8 cellular contexts compared by ENCODE assay signal in the genomic region with DNA sequence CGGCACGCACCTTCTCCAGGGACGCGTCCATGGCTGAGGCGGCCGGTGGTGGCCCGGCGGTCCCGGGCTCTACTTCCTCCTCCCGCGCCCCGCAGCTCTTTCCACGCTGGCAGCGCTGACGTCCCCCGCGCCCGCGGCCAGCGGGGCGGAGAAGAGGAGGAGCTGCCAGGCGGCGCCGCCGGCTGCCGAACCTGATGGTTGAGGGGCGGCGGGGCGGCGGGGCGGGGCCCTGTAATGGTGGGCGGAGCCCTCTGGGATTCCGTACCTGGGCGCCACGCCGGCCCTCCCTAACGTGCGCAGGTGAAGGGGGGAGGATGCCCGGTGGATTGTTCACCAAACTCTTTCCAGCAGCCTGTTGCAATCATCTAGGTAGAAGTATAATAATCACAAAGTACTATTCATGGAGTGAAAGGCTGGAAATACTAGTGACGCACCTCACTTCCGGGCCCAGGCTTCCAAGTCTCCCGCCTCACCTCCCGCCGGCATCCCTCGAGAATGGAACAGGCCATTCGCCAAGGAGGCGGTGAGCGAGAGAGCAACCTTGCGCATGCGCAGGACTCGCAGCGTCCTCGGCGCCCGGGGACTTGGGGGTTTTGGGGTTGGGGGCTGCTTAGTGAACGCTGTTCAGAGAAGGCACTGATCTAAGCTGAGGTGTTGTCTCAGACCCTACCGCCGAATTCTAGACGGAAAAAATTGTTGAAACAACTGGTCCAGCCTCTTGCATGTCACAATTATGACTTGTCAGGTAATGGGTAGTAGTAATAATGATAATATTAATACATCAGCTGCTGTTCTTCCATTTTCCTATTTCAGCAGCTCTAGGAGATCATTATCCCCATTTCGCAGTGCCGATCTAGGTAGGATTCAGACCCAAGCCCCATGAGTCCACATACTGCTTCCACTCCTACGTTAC. TPM values are rescaled to one million over a fixed set of nuclear protein-coding genes. Genes with fewer than 3 reads are reported as not detected.
A peak's percentile ranks its signal among the peaks of the same experiment; 100 is the strongest.
DNase-seq lines count a peak whose midpoint lies in the region; ATAC-seq, FAIRE-seq and TF ChIP-seq lines count a peak whose summit lies in the region.
"Not testable (repeated sequence)": the region's sequence is repeated elsewhere in the genome, so short reads cannot be mapped to it uniquely, and the experiment has no call there.

No MANE protein-coding gene starts in this region.

- H3K9me3 Mint-ChIP-seq in T-helper 1 cell treated with Interleukin-12 subunit alpha and Interleukin-12 subunit beta and Interleukin-4 antibody, amounts not matched to agents 30 μg/mL and 1 μg/mL, for 36 hours = not testable (repeated sequence)

- WGBS in prostate gland = under 1% methylated on average over 33 of the region's 62 CpGs
- under 1% methylated on average over 55 of the region's 62 CpGs for WGBS in urinary bladder

- ATAC-seq in HG02970 (IDR thresholded peaks at IDR 0.05; ENCODE audit: low FRiP score, unreplicated experiment) = peak; percentile 97
- ATAC-seq in left ventricle myocardium superior = peak; percentile 97

- H3K27ac ChIP-seq in prostate gland (peak overlapping the region; percentile 88 to 91), urinary bladder (ENCODE audit: low read depth) (peak overlapping the region; percentile 78)

- H3K27me3 Mint-ChIP-seq in T-helper 1 cell treated with Interleukin-12 subunit alpha and Interleukin-12 subunit beta and Interleukin-4 antibody, amounts not matched to agents 30 μg/mL and 1 μg/mL, for 36 hours (ENCODE audit: low read depth) = not testable (repeated sequence)

- intact Hi-C loops in left ventricle myocardium superior (cut with micrococcal nuclease); prostate gland (cut with DNase I): not testable (repeated sequence)

- not testable (repeated sequence) for H3K9me3 ChIP-seq in prostate gland

- H3K36me3 Mint-ChIP-seq in T-helper 1 cell treated with Interleukin-12 subunit alpha and Interleukin-12 subunit beta and Interleukin-4 antibody, amounts not matched to agents 30 μg/mL and 1 μg/mL, for 36 hours (ENCODE audit: low read depth) = not testable (repeated sequence)

- H3K4me1 ChIP-seq in prostate gland (replicated peaks); urinary bladder (ENCODE audit: insufficient read depth): not testable (repeated sequence)

- peak; percentile 79 for FAIRE-seq in GM18507 (lab: Jason Lieb, UNC)

- not testable (repeated sequence) for H3K36me3 ChIP-seq in prostate gland; urinary bladder (ENCODE audit: insufficient read depth)

- peak overlapping the region; percentile 36 for H3K27ac Mint-ChIP-seq in T-helper 1 cell treated with Interleukin-12 subunit alpha and Interleukin-12 subunit beta and Interleukin-4 antibody, amounts not matched to agents 30 μg/mL and 1 μg/mL, for 36 hours

- H3K4me3 ChIP-seq in prostate gland = peak overlapping the region; percentile 59 to 80
- H3K4me3 ChIP-seq in urinary bladder (ENCODE audit: low read depth, low read length) = peak overlapping the region; percentile 60

- DNase-seq in GM18507 (ENCODE audit: extremely low spot score, insufficient read length, low read depth) (peak; percentile 85), NCI-H1694 treated with DMSO at 0.1 percent for 48 hours (lab: John Stamatoyannopoulos, UW) (peak; percentile 52), amniotic stem cell (lab: John Stamatoyannopoulos, UW) (peak; percentile 76), left ventricle myocardium superior (peak; percentile 95), prostate gland (ENCODE audit: low spot score) (peak; percentile 91)

- not testable (repeated sequence) for H3K27me3 ChIP-seq in prostate gland (replicated peaks; ENCODE audit: insufficient read depth)

- peak; percentile 92 for TF ChIP-seq POLR2A in prostate gland (IDR thresholded peaks at IDR 0.05)

- H3K4me1 Mint-ChIP-seq in T-helper 1 cell treated with Interleukin-12 subunit alpha and Interleukin-12 subunit beta and Interleukin-4 antibody, amounts not matched to agents 30 μg/mL and 1 μg/mL, for 36 hours (ENCODE audit: low read depth) = not testable (repeated sequence)

- peak overlapping the region; percentile 75 for H3K4me3 Mint-ChIP-seq in T-helper 1 cell treated with Interleukin-12 subunit alpha and Interleukin-12 subunit beta and Interleukin-4 antibody, amounts not matched to agents 30 μg/mL and 1 μg/mL, for 36 hours

- TF ChIP-seq CTCF in prostate gland (IDR thresholded peaks at IDR 0.05) = not testable (repeated sequence)

RNA-seq across cellular contexts. Expression of gene PDPR, which starts 48.1 kb away (rescaled TPM):
- total RNA-seq in left ventricle myocardium superior (19.3 TPM), prostate gland (10 to 100 TPM; 17.2 to 50.4 TPM), urinary bladder (18.9 TPM)
- polyA plus RNA-seq in urinary bladder = 17.2 TPM

Comparison
In these comparisons a context has a peak if more than half of its experiments do, and no peak if none do; other contexts are left out.
1. Peak in every context shown above with its lines: DNase-seq, ATAC-seq, H3K4me3 ChIP-seq and H3K27ac ChIP-seq.